Comparison of ENCODE assay signal across 14 cellular contexts in the genomic region with DNA sequence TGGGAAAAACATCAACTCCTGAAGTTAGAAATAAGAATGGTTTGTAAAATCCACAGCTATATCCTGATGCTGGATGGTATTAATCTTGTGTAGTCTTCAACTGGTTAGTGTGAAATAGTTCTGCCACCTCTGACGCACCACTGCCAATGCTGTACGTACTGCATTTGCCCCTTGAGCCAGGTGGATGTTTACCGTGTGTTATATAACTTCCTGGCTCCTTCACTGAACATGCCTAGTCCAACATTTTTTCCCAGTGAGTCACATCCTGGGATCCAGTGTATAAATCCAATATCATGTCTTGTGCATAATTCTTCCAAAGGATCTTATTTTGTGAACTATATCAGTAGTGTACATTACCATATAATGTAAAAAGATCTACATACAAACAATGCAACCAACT. TPM values are rescaled to one million over a fixed set of nuclear protein-coding genes. Genes with fewer than 3 reads are reported as not detected.
A peak's percentile ranks its signal among the peaks of the same experiment; 100 is the strongest.
DNase-seq lines count a peak whose midpoint lies in the region; ATAC-seq, FAIRE-seq and TF ChIP-seq lines count a peak whose summit lies in the region.
"Not testable (repeated sequence)": the region's sequence is repeated elsewhere in the genome, so short reads cannot be mapped to it uniquely, and the experiment has no call there.
"Had no signal": no experiment of that assay in that cellular context is flagged by ENCODE, and none has a peak within 500 bp of the region (broad histone marks: within the 10 kb centered on the region; RNA-seq: fewer than 3 reads in every experiment).

No MANE protein-coding gene starts in this region.

- not testable (repeated sequence) for H3K27me3 ChIP-seq in A673 (replicated peaks; ENCODE audit: insufficient read depth, low read depth, low read length, poor library complexity); K562 (ENCODE audit: control insufficient read depth in 2 of 2, insufficient read depth in 2 of 2, low read length in 2 of 2); HepG2 (ENCODE audit: control insufficient read depth in 1 of 2, insufficient read depth in 2 of 2, low read length in 2 of 2); small intestine (ENCODE audit: control insufficient read depth in 2 of 2, insufficient read depth in 2 of 2, low read length in 2 of 2)

- H2AFZ ChIP-seq in K562 (ENCODE audit: low read depth, low read length); HepG2 (ENCODE audit: low read length): not testable (repeated sequence)

- H3K9me1 ChIP-seq in K562 (ENCODE audit: control insufficient read depth, insufficient read depth, low read length) = not testable (repeated sequence)

- TF ChIP-seq EP300 in K562 (IDR thresholded peaks at IDR 0.05; ENCODE audit: low read length); HepG2 (CRISPR knock-in tag; IDR thresholded peaks at IDR 0.05; ENCODE audit: borderline replicate concordance): not testable (repeated sequence)
- TF ChIP-seq EP300 in HepG2 (IDR thresholded peaks at IDR 0.05; ENCODE audit: low read depth in 2 of 2, low read length in 2 of 2) = 0 out of 4 replicates have a peak, but pooled peaks of 1 of the 2 experiments have one; percentile 28

- CTCF ChIA-PET in A673 (lab: Charles Lee); K562 (lab: Yijun Ruan, JAX; ENCODE audit: low intra/inter-chr PET ratio); HepG2 (lab: Yijun Ruan, JAX; ENCODE audit: low intra/inter-chr PET ratio, low total read pairs): not testable (repeated sequence)

- H3K36me3 ChIP-seq in A673 (ENCODE audit: insufficient read depth, low read length, poor library complexity, severe bottlenecking) = peaks cover 63% of the 10 kb centered on the region
- peaks cover 59% of the 10 kb centered on the region for H3K36me3 ChIP-seq in K562 (ENCODE audit: control insufficient read depth, insufficient read depth, low read length)
- H3K36me3 ChIP-seq in HepG2 (replicated peaks in 1 of 2; ENCODE audit: control insufficient read depth in 1 of 2, insufficient read depth in 2 of 2, low read length in 2 of 2) = peaks cover 13 to 24% of the 10 kb centered on the region in 2 experiments; a peak in 4 of 5 replicates
- peaks cover 9 to 24% of the 10 kb centered on the region in 2 donors for H3K36me3 ChIP-seq in small intestine (ENCODE audit: control insufficient read depth in 2 of 2, insufficient read depth in 2 of 2, low read length in 2 of 2)

- POLR2A ChIA-PET in A673 (lab: Charles Lee; ENCODE audit: low non-redundant PET) = not testable (repeated sequence)
- POLR2A ChIA-PET in K562 (lab: Yijun Ruan, JAX) (interaction anchor here (0.9 to 1.4 kb wide), 2 partner anchors 12 to 13 kb away, joined by 5 to 7 read pairs; partner anchors contain the start of gene LDHA), HepG2 (lab: Yijun Ruan, JAX) (interaction anchor here (0.7 to 4.7 kb wide), 3 partner anchors 12 to 226 kb away, joined by 4 to 42 read pairs (median 4); partner anchors contain the start of gene LDHA)

- TF ChIP-seq RAD21 in K562 (CRISPR knock-in tag; conservative IDR thresholded peaks at IDR 0.05 in 1 of 2, IDR thresholded peaks at IDR 0.05 in 1 of 2); HepG2 (CRISPR knock-in tag; IDR thresholded peaks at IDR 0.05): not testable (repeated sequence)

- in situ Hi-C loops in K562 (cut with MboI); HepG2 (cut with HindIII; ENCODE audit: extremely low pct_ligation_motif_present, low pct_unique_long_range_greater_than_20kb): not testable (repeated sequence)

- WGBS in K562 (ENCODE audit: insufficient coverage, low coverage, missing lambda C conversion rate) = 82% methylated on average over 3 of the region's 3 CpGs
- WGBS in HepG2 (ENCODE audit: low lambda C conversion rate) = 36% methylated on average over 3 of the region's 3 CpGs
- 7 to 49% (median 19%) methylated on average over 3 of the region's 3 CpGs for WGBS in small intestine, 3 donors

- not testable (repeated sequence) for DNase-seq in A673 (ENCODE audit: low spot score); K562 (ENCODE audit: extremely low read depth in 1 of 4, low spot score in 3 of 4)
- DNase-seq in ELR (ENCODE audit: low read depth) (peak; percentile 79), NCI-H2196 (lab: John Stamatoyannopoulos, UW; ENCODE audit: unreplicated experiment) (peak; percentile 27), SW 1271 (lab: John Stamatoyannopoulos, UW) (peak; percentile 60 to 73), fibroblast of mammary gland (ENCODE audit: low read depth) (peak; percentile 44), HepG2 (ENCODE audit: low spot score) (peak; percentile 82), small intestine (peak; percentile 84)

- H3K4me2 ChIP-seq in K562 (ENCODE audit: insufficient read depth, low read length); HepG2 (ENCODE audit: low read depth, low read length): not testable (repeated sequence)

- intact Hi-C loops in A673 (cut with micrococcal nuclease; ENCODE audit: unreplicated experiment); K562 (cut with micrococcal nuclease); HepG2 (cut with micrococcal nuclease; ENCODE audit: unreplicated experiment): not testable (repeated sequence)

- H3K4me1 ChIP-seq in A673 (ENCODE audit: insufficient read depth, low read length, poor library complexity, severe bottlenecking); K562 (replicated peaks in 1 of 2; ENCODE audit: control insufficient read depth in 2 of 2, insufficient read depth in 2 of 2, low read length in 2 of 2); small intestine (ENCODE audit: control insufficient read depth in 2 of 2, insufficient read depth in 1 of 2, low read depth in 1 of 2, low read length in 1 of 2): not testable (repeated sequence)
- peaks cover 51% of the 10 kb centered on the region for H3K4me1 ChIP-seq in HepG2 (ENCODE audit: insufficient read depth, low read length)

- not testable (repeated sequence) for TF ChIP-seq POLR2A in K562 (conservative IDR thresholded peaks at IDR 0.05)
- peak in 1 of 2 experiments; percentile 38; a peak in 1 of 4 replicates for TF ChIP-seq POLR2A in HepG2 (IDR thresholded peaks at IDR 0.05; ENCODE audit: insufficient read depth in 1 of 2, low read depth in 2 of 2, low read length in 2 of 2)

- H3K9me3 ChIP-seq in A673 (ENCODE audit: low read depth, low read length, poor library complexity, severe bottlenecking); K562 (replicated peaks; ENCODE audit: control insufficient read depth, insufficient read depth, low read depth, low read length); HepG2 (ENCODE audit: low read length); small intestine (ENCODE audit: control insufficient read depth, low read depth): not testable (repeated sequence)

- not testable (repeated sequence) for TF ChIP-seq CTCF in A673 (conservative IDR thresholded peaks at IDR 0.05; ENCODE audit: low read depth, low read length); K562 (IDR thresholded peaks at IDR 0.05 in 2 of 3, conservative IDR thresholded peaks at IDR 0.05 in 1 of 3; ENCODE audit: insufficient read depth in 2 of 3, low read depth in 1 of 3, low read length in 3 of 3); fibroblast of mammary gland (conservative IDR thresholded peaks at IDR 0.05; ENCODE audit: control insufficient read depth, insufficient read depth, low read depth, low read length); HepG2 (CRISPR knock-in tag; IDR thresholded peaks at IDR 0.05)

- not testable (repeated sequence) for ATAC-seq in K562, HepG2

- H3K79me2 ChIP-seq in K562 (ENCODE audit: control insufficient read depth, insufficient read depth, low read length); HepG2 (ENCODE audit: insufficient read depth, low read length): not testable (repeated sequence)

- BruUV-seq in A673 (replicated peaks; lab: Mats Ljungman, UMichigan) (TSS peak; percentile 99), K562 (replicated peaks; lab: Mats Ljungman, UMichigan) (TSS peak; percentile 95), HepG2 (replicated peaks; lab: Mats Ljungman, UMichigan) (TSS peak; percentile 93)

- H3K9ac ChIP-seq in K562 (ENCODE audit: insufficient read depth in 1 of 2, low read depth in 2 of 2, low read length in 2 of 2); HepG2 (ENCODE audit: insufficient read depth, low read depth, low read length): not testable (repeated sequence)

- not testable (repeated sequence) for H3K4me3 ChIP-seq in A673 (ENCODE audit: low read depth, low read length, poor library complexity, severe bottlenecking); K562; fibroblast of mammary gland (ENCODE audit: control insufficient read depth, low read depth, low read length); HepG2 (replicated peaks in 1 of 3; ENCODE audit: insufficient read depth in 1 of 3, low read depth in 2 of 3, low read length in 3 of 3); small intestine (ENCODE audit: low read depth in 1 of 2, low read length in 2 of 2)

- FAIRE-seq in K562 (lab: Jason Lieb, UNC); small intestine (lab: Jason Lieb, UNC): not testable (repeated sequence)
- peak; percentile 46 for FAIRE-seq in HepG2 (lab: Jason Lieb, UNC)

- not testable (repeated sequence) for H3K27ac ChIP-seq in A673 (ENCODE audit: low read depth, low read length, poor library complexity, severe bottlenecking); K562 (ENCODE audit: extremely low read depth, low read depth, low read length); small intestine (ENCODE audit: low read depth in 1 of 2, low read length in 1 of 2)
- peak overlapping the region; percentile 49 for H3K27ac ChIP-seq in HepG2 (ENCODE audit: extremely low read length, insufficient read depth, low read length)

- H4K20me1 ChIP-seq in K562 (replicated peaks; ENCODE audit: control insufficient read depth, insufficient read depth, low read length) (peaks cover 10% of the 10 kb centered on the region; the same call in 1 of the 2 replicates), HepG2 (ENCODE audit: insufficient read depth, low read length) (peaks cover 58% of the 10 kb centered on the region)

RNA-seq across cellular contexts. Expression of gene LDHC, which starts 4.7 kb away (rescaled TPM):
- total RNA-seq in A673 (2021) = not detected in 2 replicates
- total RNA-seq in K562 (2011; cell fraction: chromatin; rRNA removed; ENCODE audit: low replicate concordance) = not detected in 2 replicates
- total RNA-seq in K562 (2011; cell fraction: nucleolus; rRNA removed) = not detected in 2 replicates
- total RNA-seq in K562 (2011; cell fraction: nucleoplasm; rRNA removed) = not detected in 2 replicates
- total RNA-seq in K562 (2014; rRNA removed) = not detected in 2 replicates
- not detected in 2 replicates for total RNA-seq in K562 (2014; rRNA removed; fragmentation: Illumina TruSeq; extraction: Trizol)
- total RNA-seq in K562 (2015; rRNA removed; fragmentation: Illumina TruSeq; extraction: Trizol) = not detected in 2 replicates
- not detected in 2 replicates for total RNA-seq in K562 (2021)
- not detected in 2 replicates for polyA plus RNA-seq in K562 (2011; rRNA removed)
- not detected in 2 replicates for polyA plus RNA-seq in K562 (2011; cell fraction: cytosol; rRNA removed)
- not detected in 2 replicates for polyA plus RNA-seq in K562 (2011; cell fraction: nucleus; rRNA removed)
- not detected in 2 replicates for polyA plus RNA-seq in K562 (2012)
- not detected in 2 replicates for polyA plus RNA-seq in K562 (2014; fragmentation: Illumina TruSeq; extraction: Trizol)
- not detected for polyA plus RNA-seq in K562 (2014; fragmentation: Nextera tagmentation; extraction: Ambion mirVana)
- polyA plus RNA-seq in K562 (2014; rRNA removed) = not detected in 2 replicates
- 0.42 TPM in 1 of 2 replicates, not detected in the other for polyA minus RNA-seq in K562 (2011; rRNA and poly(A)+ RNA removed)
- polyA minus RNA-seq in K562 (2011; cell fraction: cytosol; rRNA and poly(A)+ RNA removed) = not detected in 2 replicates
- not detected in 2 replicates for polyA minus RNA-seq in K562 (2011; cell fraction: nucleus; rRNA and poly(A)+ RNA removed)
- total RNA-seq in HepG2 (2016; rRNA removed; fragmentation: Illumina TruSeq; extraction: Trizol) = not detected in 2 replicates
- total RNA-seq in HepG2 (2016; cell fraction: cytosol; rRNA removed; fragmentation: Illumina TruSeq; extraction: Trizol; ENCODE audit: low read depth) = not detected in 2 replicates
- total RNA-seq in HepG2 (2016; cell fraction: insoluble cytoplasmic fraction; rRNA removed; fragmentation: Illumina TruSeq; extraction: Trizol) = not detected in 2 replicates
- not detected in 2 replicates for total RNA-seq in HepG2 (2016; cell fraction: membrane; rRNA removed; fragmentation: Illumina TruSeq; extraction: Trizol)
- total RNA-seq in HepG2 (2016; cell fraction: nucleus; rRNA removed; fragmentation: Illumina TruSeq; extraction: Trizol) = not detected in 2 replicates
- polyA plus RNA-seq in HepG2 (2011; rRNA removed) = not detected in 2 replicates
- not detected in 2 replicates for polyA plus RNA-seq in HepG2 (2011; cell fraction: cytosol; rRNA removed)
- not detected in 2 replicates for polyA plus RNA-seq in HepG2 (2011; cell fraction: nucleus; rRNA removed)
- polyA plus RNA-seq in HepG2 (2012) = not detected in 2 replicates
- not detected in 2 replicates for polyA plus RNA-seq in HepG2 (2016; cell fraction: cytosol; fragmentation: Illumina TruSeq; extraction: Trizol; ENCODE audit: low read depth)
- not detected in 2 replicates for polyA plus RNA-seq in HepG2 (2016; cell fraction: insoluble cytoplasmic fraction; fragmentation: Illumina TruSeq; extraction: Trizol; ENCODE audit: low read depth)
- polyA plus RNA-seq in HepG2 (2016; cell fraction: membrane; fragmentation: Illumina TruSeq; extraction: Trizol; ENCODE audit: low read depth) = not detected in 2 replicates
- polyA plus RNA-seq in HepG2 (2016; cell fraction: nucleus; fragmentation: Illumina TruSeq; extraction: Trizol; ENCODE audit: insufficient read depth, low read depth) = not detected in 2 replicates
- polyA minus RNA-seq in HepG2 (2011; rRNA and poly(A)+ RNA removed; ENCODE audit: low replicate concordance) = not detected in 2 replicates
- not detected in 2 replicates for polyA minus RNA-seq in HepG2 (2011; cell fraction: cytosol; rRNA and poly(A)+ RNA removed)
- not detected in 2 replicates for polyA minus RNA-seq in HepG2 (2011; cell fraction: nucleus; rRNA and poly(A)+ RNA removed)
- 1 to 10 TPM in 2 of 3 donors, under 1 TPM in 1; 0.07 to 5.1 (median 4.9) TPM for polyA plus RNA-seq in small intestine
- total RNA-seq: breast epithelium, frontal cortex, myocyte had no signal
- polyA plus RNA-seq: IgD-negative memory B cell had no signal

RNA-seq across cellular contexts. Expression of gene LDHA, which starts 13.0 kb away (rescaled TPM):
- total RNA-seq in A673 (2021) = 613 and 715 TPM in 2 replicates
- 227 and 496 TPM in 2 replicates for total RNA-seq in K562 (2011; cell fraction: chromatin; rRNA removed; ENCODE audit: low replicate concordance)
- total RNA-seq in K562 (2011; cell fraction: nucleolus; rRNA removed) = 234 and 275 TPM in 2 replicates
- total RNA-seq in K562 (2011; cell fraction: nucleoplasm; rRNA removed) = 463 and 572 TPM in 2 replicates
- total RNA-seq in K562 (2014; rRNA removed) = 497 and 537 TPM in 2 replicates
- 535 and 615 TPM in 2 replicates for total RNA-seq in K562 (2014; rRNA removed; fragmentation: Illumina TruSeq; extraction: Trizol)
- 587 and 664 TPM in 2 replicates for total RNA-seq in K562 (2015; rRNA removed; fragmentation: Illumina TruSeq; extraction: Trizol)
- total RNA-seq in K562 (2021) = 739 and 755 TPM in 2 replicates
- polyA plus RNA-seq in K562 (2011; rRNA removed) = 2,290 and 3,001 TPM in 2 replicates
- polyA plus RNA-seq in K562 (2011; cell fraction: cytosol; rRNA removed) = 907 and 2,175 TPM in 2 replicates
- 371 and 679 TPM in 2 replicates for polyA plus RNA-seq in K562 (2011; cell fraction: nucleus; rRNA removed)
- 741 and 1,455 TPM in 2 replicates for polyA plus RNA-seq in K562 (2012)
- 1,410 and 1,720 TPM in 2 replicates for polyA plus RNA-seq in K562 (2014; fragmentation: Illumina TruSeq; extraction: Trizol)
- polyA plus RNA-seq in K562 (2014; fragmentation: Nextera tagmentation; extraction: Ambion mirVana) = 1,000 to 10,000 TPM in 1 of 2 experiments, 100 to 1,000 TPM in 1; 926 to 1,451 TPM
- polyA plus RNA-seq in K562 (2014; rRNA removed) = 981 and 1,026 TPM in 2 replicates
- polyA minus RNA-seq in K562 (2011; rRNA and poly(A)+ RNA removed) = 3,343 and 3,532 TPM in 2 replicates
- polyA minus RNA-seq in K562 (2011; cell fraction: cytosol; rRNA and poly(A)+ RNA removed) = 1,176 and 1,311 TPM in 2 replicates
- polyA minus RNA-seq in K562 (2011; cell fraction: nucleus; rRNA and poly(A)+ RNA removed) = 165 and 457 TPM in 2 replicates
- total RNA-seq in HepG2 (2016; rRNA removed; fragmentation: Illumina TruSeq; extraction: Trizol) = 805 and 1,257 TPM in 2 replicates
- 144 and 147 TPM in 2 replicates for total RNA-seq in HepG2 (2016; cell fraction: cytosol; rRNA removed; fragmentation: Illumina TruSeq; extraction: Trizol; ENCODE audit: low read depth)
- 804 and 1,250 TPM in 2 replicates for total RNA-seq in HepG2 (2016; cell fraction: insoluble cytoplasmic fraction; rRNA removed; fragmentation: Illumina TruSeq; extraction: Trizol)
- total RNA-seq in HepG2 (2016; cell fraction: membrane; rRNA removed; fragmentation: Illumina TruSeq; extraction: Trizol) = 335 and 350 TPM in 2 replicates
- total RNA-seq in HepG2 (2016; cell fraction: nucleus; rRNA removed; fragmentation: Illumina TruSeq; extraction: Trizol) = 485 and 499 TPM in 2 replicates
- 1,112 and 1,547 TPM in 2 replicates for polyA plus RNA-seq in HepG2 (2011; rRNA removed)
- polyA plus RNA-seq in HepG2 (2011; cell fraction: cytosol; rRNA removed) = 1,051 and 1,568 TPM in 2 replicates
- polyA plus RNA-seq in HepG2 (2011; cell fraction: nucleus; rRNA removed) = 242 and 434 TPM in 2 replicates
- polyA plus RNA-seq in HepG2 (2012) = 2,051 and 2,699 TPM in 2 replicates
- polyA plus RNA-seq in HepG2 (2016; cell fraction: cytosol; fragmentation: Illumina TruSeq; extraction: Trizol; ENCODE audit: low read depth) = 290 and 338 TPM in 2 replicates
- polyA plus RNA-seq in HepG2 (2016; cell fraction: insoluble cytoplasmic fraction; fragmentation: Illumina TruSeq; extraction: Trizol; ENCODE audit: low read depth) = 2,117 and 2,212 TPM in 2 replicates
- polyA plus RNA-seq in HepG2 (2016; cell fraction: membrane; fragmentation: Illumina TruSeq; extraction: Trizol; ENCODE audit: low read depth) = 355 and 398 TPM in 2 replicates
- 763 and 807 TPM in 2 replicates for polyA plus RNA-seq in HepG2 (2016; cell fraction: nucleus; fragmentation: Illumina TruSeq; extraction: Trizol; ENCODE audit: insufficient read depth, low read depth)
- polyA minus RNA-seq in HepG2 (2011; rRNA and poly(A)+ RNA removed; ENCODE audit: low replicate concordance) = 970 and 1,123 TPM in 2 replicates
- 1,287 and 1,326 TPM in 2 replicates for polyA minus RNA-seq in HepG2 (2011; cell fraction: cytosol; rRNA and poly(A)+ RNA removed)
- 313 and 485 TPM in 2 replicates for polyA minus RNA-seq in HepG2 (2011; cell fraction: nucleus; rRNA and poly(A)+ RNA removed)
- polyA plus RNA-seq in small intestine = 100 to 1,000 TPM; 487 to 825 (median 746) TPM

RNA-seq across cellular contexts. Expression of gene LDHAL6A, which starts 48.3 kb away (rescaled TPM):
- total RNA-seq in A673 (2021) (not detected in 2 replicates), K562 (2014; rRNA removed) (not detected in 2 replicates), K562 (2014; rRNA removed; fragmentation: Illumina TruSeq; extraction: Trizol) (not detected in 2 replicates), K562 (2015; rRNA removed; fragmentation: Illumina TruSeq; extraction: Trizol) (not detected in 2 replicates), K562 (2021) (not detected in 2 replicates), HepG2 (2016; rRNA removed; fragmentation: Illumina TruSeq; extraction: Trizol) (not detected in 2 replicates)
- not detected in 2 replicates for total RNA-seq in K562 (2011; cell fraction: chromatin; rRNA removed; ENCODE audit: low replicate concordance)
- total RNA-seq in K562 (2011; cell fraction: nucleolus; rRNA removed) = not detected in 2 replicates
- total RNA-seq in K562 (2011; cell fraction: nucleoplasm; rRNA removed) = not detected in 2 replicates
- polyA plus RNA-seq in K562 (2011; rRNA removed) (0.04 TPM in 1 of 2 replicates, not detected in the other), K562 (2014; fragmentation: Illumina TruSeq; extraction: Trizol) (not detected in 2 replicates), K562 (2014; fragmentation: Nextera tagmentation; extraction: Ambion mirVana) (not detected), K562 (2014; rRNA removed) (not detected in 2 replicates), HepG2 (2011; rRNA removed) (not detected in 2 replicates), small intestine (under 1 TPM in 1 of 3 donors, not detected in 2; 0.04 TPM)
- not detected in 2 replicates for polyA plus RNA-seq in K562 (2011; cell fraction: cytosol; rRNA removed)
- polyA plus RNA-seq in K562 (2011; cell fraction: nucleus; rRNA removed) = not detected in 2 replicates
- polyA plus RNA-seq in K562 (2012) = not detected in 2 replicates
- not detected in 2 replicates for polyA minus RNA-seq in K562 (2011; rRNA and poly(A)+ RNA removed)
- polyA minus RNA-seq in K562 (2011; cell fraction: cytosol; rRNA and poly(A)+ RNA removed) = not detected in 2 replicates
- polyA minus RNA-seq in K562 (2011; cell fraction: nucleus; rRNA and poly(A)+ RNA removed) = not detected in 2 replicates
- total RNA-seq in HepG2 (2016; cell fraction: cytosol; rRNA removed; fragmentation: Illumina TruSeq; extraction: Trizol; ENCODE audit: low read depth) = not detected in 2 replicates
- not detected in 2 replicates for total RNA-seq in HepG2 (2016; cell fraction: insoluble cytoplasmic fraction; rRNA removed; fragmentation: Illumina TruSeq; extraction: Trizol)
- total RNA-seq in HepG2 (2016; cell fraction: membrane; rRNA removed; fragmentation: Illumina TruSeq; extraction: Trizol) = not detected in 2 replicates
- total RNA-seq in HepG2 (2016; cell fraction: nucleus; rRNA removed; fragmentation: Illumina TruSeq; extraction: Trizol) = not detected in 2 replicates
- polyA plus RNA-seq in HepG2 (2011; cell fraction: cytosol; rRNA removed) = not detected in 2 replicates
- polyA plus RNA-seq in HepG2 (2011; cell fraction: nucleus; rRNA removed) = not detected in 2 replicates
- 0.12 TPM in 1 of 2 replicates, not detected in the other for polyA plus RNA-seq in HepG2 (2012)
- not detected in 2 replicates for polyA plus RNA-seq in HepG2 (2016; cell fraction: cytosol; fragmentation: Illumina TruSeq; extraction: Trizol; ENCODE audit: low read depth)
- not detected in 2 replicates for polyA plus RNA-seq in HepG2 (2016; cell fraction: insoluble cytoplasmic fraction; fragmentation: Illumina TruSeq; extraction: Trizol; ENCODE audit: low read depth)
- polyA plus RNA-seq in HepG2 (2016; cell fraction: membrane; fragmentation: Illumina TruSeq; extraction: Trizol; ENCODE audit: low read depth) = not detected in 2 replicates
- not detected in 2 replicates for polyA plus RNA-seq in HepG2 (2016; cell fraction: nucleus; fragmentation: Illumina TruSeq; extraction: Trizol; ENCODE audit: insufficient read depth, low read depth)
- not detected in 2 replicates for polyA minus RNA-seq in HepG2 (2011; rRNA and poly(A)+ RNA removed; ENCODE audit: low replicate concordance)
- polyA minus RNA-seq in HepG2 (2011; cell fraction: cytosol; rRNA and poly(A)+ RNA removed) = not detected in 2 replicates
- polyA minus RNA-seq in HepG2 (2011; cell fraction: nucleus; rRNA and poly(A)+ RNA removed) = not detected in 2 replicates
- total RNA-seq: breast epithelium, H9, myocyte had no signal
- polyA plus RNA-seq: AG04450, IgD-negative memory B cell had no signal
